ENCODE assay signal across 8 cellular contexts in genomic region chr15:75801859-75802593, GRCh38. TPM values are rescaled to one million over a fixed set of nuclear protein-coding genes. Genes with fewer than 3 reads are reported as not detected.
DNase-seq lines count a peak whose midpoint lies in the region; ATAC-seq, FAIRE-seq and TF ChIP-seq lines count a peak whose summit lies in the region.

No MANE protein-coding gene starts in this region.

- no peak overlapping the region for H3K9ac ChIP-seq in keratinocyte (ENCODE audit: control insufficient read depth, extremely low read depth, insufficient read depth, low read length)

- H3K9me1 ChIP-seq in keratinocyte (ENCODE audit: control insufficient read depth, extremely low read depth, insufficient read depth, low read length): no peaks in the 10 kb centered on the region

- peak; percentile 89 for ATAC-seq in HG02981 (IDR thresholded peaks at IDR 0.05; ENCODE audit: unreplicated experiment)

- dilution Hi-C loops in keratinocyte (cut with MboI; ENCODE audit: extremely low pct_ligation_motif_present, low sequenced_read_pairs): no loop called here

- peak; percentile 13 for DNase-seq in GM12864 (ENCODE audit: low read depth)
- peak; percentile 79 for DNase-seq in NCI-H2227 (lab: John Stamatoyannopoulos, UW; ENCODE audit: unreplicated experiment)
- peak; percentile 52 to 66 (median 59) for DNase-seq in activated CD4-positive, CD25-positive, alpha-beta regulatory T cell (lab: John Stamatoyannopoulos, UW)
- peak; percentile 67 to 72 for DNase-seq in cardiac fibroblast (ENCODE audit: low read depth in 2 of 2)
- DNase-seq in keratinocyte (ENCODE audit: low read depth, low spot score): peak; percentile 17
- DNase-seq in stimulated activated CD4-positive, alpha-beta T cell treated with anti-CD3 and anti-CD28 coated beads, Interleukin-15, amount 100 ng/mL, for 48 hours (ENCODE audit: low read depth in 2 of 2): peak; percentile 68 to 74
- DNase-seq in cerebellar nuclear complex (lab: John Stamatoyannopoulos, UW): no peak

- FAIRE-seq in keratinocyte (lab: Jason Lieb, UNC): peak; percentile 58

- H4K20me1 ChIP-seq in keratinocyte (ENCODE audit: control insufficient read depth, extremely low read depth, insufficient read depth, low read length): no peaks in the 10 kb centered on the region

- peak; percentile 88 for TF ChIP-seq CTCF in GM12864 (IDR thresholded peaks at IDR 0.05; ENCODE audit: low read depth, low read length, missing control alignments)
- TF ChIP-seq CTCF in cardiac fibroblast (IDR thresholded peaks at IDR 0.05; ENCODE audit: low read depth, low read length): peak; percentile 87
- peak; percentile 50 to 95 (median 87) for TF ChIP-seq CTCF in keratinocyte (optimal IDR thresholded peaks at IDR 0.05 in 1 of 3, IDR thresholded peaks at IDR 0.05 in 1 of 3, conservative IDR thresholded peaks at IDR 0.05 in 1 of 3; ENCODE audit: extremely low read depth in 1 of 3, insufficient read depth in 2 of 3, low read length in 3 of 3)

- H2AFZ ChIP-seq in keratinocyte (ENCODE audit: control insufficient read depth, low read length): peak overlapping the region; percentile 81

- H3K4me1 ChIP-seq in keratinocyte (ENCODE audit: control insufficient read depth, extremely low read depth, insufficient read depth, low read length): no peaks in the 10 kb centered on the region

- H3K9me3 ChIP-seq in keratinocyte (ENCODE audit: control insufficient read depth, low read depth, low read length): no peaks in the 10 kb centered on the region

- H3K36me3 ChIP-seq in keratinocyte (ENCODE audit: control insufficient read depth in 2 of 2, extremely low read depth in 1 of 2, insufficient read depth in 2 of 2, low read length in 2 of 2): no peaks in the 10 kb centered on the region

- no peaks in the 10 kb centered on the region for H3K27me3 ChIP-seq in keratinocyte (ENCODE audit: control insufficient read depth, extremely low read depth, insufficient read depth, low read length)

- H3K4me3 ChIP-seq in GM12864 (ENCODE audit: low read depth, low read length) (no peak overlapping the region), cardiac fibroblast (replicated peaks in 1 of 2; ENCODE audit: low read depth in 2 of 2, low read length in 2 of 2) (peak overlapping the region in 1 of 2 donors; percentile 32), keratinocyte (ENCODE audit: control insufficient read depth in 2 of 3, extremely low read depth in 1 of 3, insufficient read depth in 2 of 3, low read depth in 1 of 3, low read length in 3 of 3) (peak overlapping the region in 1 of 3 experiments; percentile 39)

- H3K4me2 ChIP-seq in keratinocyte (ENCODE audit: control insufficient read depth, extremely low read depth, insufficient read depth, low read depth, low read length): peak overlapping the region; percentile 82

- H3K27ac ChIP-seq in keratinocyte (ENCODE audit: control insufficient read depth, insufficient read depth, low read length): no peak overlapping the region

- H3K79me2 ChIP-seq in keratinocyte (ENCODE audit: control insufficient read depth, insufficient read depth, low read length): no peaks in the 10 kb centered on the region

RNA-seq across cellular contexts. Expression of gene UBE2Q2, which starts 41.2 kb away (rescaled TPM):
- polyA plus RNA-seq in keratinocyte: 22.7 to 33.9 TPM (median 25.0 TPM) in 3 replicates
- 70.9 TPM for polyA plus RNA-seq in keratinocyte (2011; ENCODE audit: low read depth)
- polyA plus RNA-seq in keratinocyte (2011; cell fraction: cytosol; rRNA removed): 30.4 and 56.8 TPM in 2 replicates
- 15.8 and 20.8 TPM in 2 replicates for polyA plus RNA-seq in keratinocyte (2011; cell fraction: nucleus; rRNA removed)
- 25.3 and 28.0 TPM in 2 replicates for polyA plus RNA-seq in keratinocyte (2012; ENCODE audit: low replicate concordance)
- 8.2 to 20.1 TPM (median 13.1 TPM) in 3 replicates for polyA minus RNA-seq in keratinocyte
- polyA minus RNA-seq in keratinocyte (2011; cell fraction: cytosol; rRNA and poly(A)+ RNA removed): 26.5 TPM
- 7.3 and 15.4 TPM in 2 replicates for polyA minus RNA-seq in keratinocyte (2011; cell fraction: nucleus; rRNA and poly(A)+ RNA removed)

Comparison
In these comparisons a context has a peak if more than half of its experiments do, and no peak if none do; other contexts are left out.
1. DNase-seq: peak in GM12864 (single experiment), NCI-H2227 (single experiment), activated CD4-positive, CD25-positive, alpha-beta regulatory T cell (4 of 4), cardiac fibroblast (2 of 2), keratinocyte (single experiment) and stimulated activated CD4-positive, alpha-beta T cell treated with anti-CD3 and anti-CD28 coated beads, Interleukin-15, amount 100 ng/mL, for 48 hours (2 of 2); none in cerebellar nuclear complex (0 of 2).
2. Peak in every context shown above with its lines, with median percentiles within 50 percentile points of each other: CTCF ChIP-seq.